In the genomic region with DNA sequence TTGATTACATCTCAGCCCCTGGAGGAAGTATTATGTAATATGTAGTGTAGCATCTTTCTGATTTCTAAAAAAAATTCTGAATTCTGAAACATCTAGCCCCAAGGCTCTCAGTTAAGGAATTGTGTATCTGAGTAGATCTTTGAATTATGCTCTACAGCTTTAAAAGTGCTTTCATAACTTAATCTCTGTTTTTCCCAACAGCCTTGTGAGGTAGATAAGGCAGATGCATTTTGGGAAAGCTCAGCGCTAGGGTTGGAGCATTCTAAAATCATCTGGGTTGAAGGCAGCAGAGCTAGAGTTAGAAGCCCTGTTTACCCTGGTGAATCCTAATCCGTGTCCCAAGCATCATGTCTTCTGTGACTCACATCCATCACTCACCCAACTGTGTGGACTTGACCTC, we compare ENCODE assay signal across 2 cellular contexts.
TF ChIP-seq lines count a peak whose summit lies in the region.

No MANE protein-coding gene starts in this region.

TF ChIP-seq in K562, 482 proteins besides CTCF, POLR2A, EP300 and RAD21 (continues in another document):
- no peak for TF ChIP-seq CBFB (CRISPR knock-in tag; IDR thresholded peaks at IDR 0.05)
- TF ChIP-seq ZKSCAN8 (CRISPR knock-in tag; IDR thresholded peaks at IDR 0.05): no peak
- TF ChIP-seq, protein P1, sequence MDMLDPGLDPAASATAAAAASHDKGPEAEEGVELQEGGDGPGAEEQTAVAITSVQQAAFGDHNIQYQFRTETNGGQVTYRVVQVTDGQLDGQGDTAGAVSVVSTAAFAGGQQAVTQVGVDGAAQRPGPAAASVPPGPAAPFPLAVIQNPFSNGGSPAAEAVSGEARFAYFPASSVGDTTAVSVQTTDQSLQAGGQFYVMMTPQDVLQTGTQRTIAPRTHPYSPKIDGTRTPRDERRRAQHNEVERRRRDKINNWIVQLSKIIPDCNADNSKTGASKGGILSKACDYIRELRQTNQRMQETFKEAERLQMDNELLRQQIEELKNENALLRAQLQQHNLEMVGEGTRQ (CRISPR knock-in tag; IDR thresholded peaks at IDR 0.05): no peak
- TF ChIP-seq DIDO1 (tag; IDR thresholded peaks at IDR 0.05; ENCODE audit: low read depth): no peak
- TF ChIP-seq, protein P2, sequence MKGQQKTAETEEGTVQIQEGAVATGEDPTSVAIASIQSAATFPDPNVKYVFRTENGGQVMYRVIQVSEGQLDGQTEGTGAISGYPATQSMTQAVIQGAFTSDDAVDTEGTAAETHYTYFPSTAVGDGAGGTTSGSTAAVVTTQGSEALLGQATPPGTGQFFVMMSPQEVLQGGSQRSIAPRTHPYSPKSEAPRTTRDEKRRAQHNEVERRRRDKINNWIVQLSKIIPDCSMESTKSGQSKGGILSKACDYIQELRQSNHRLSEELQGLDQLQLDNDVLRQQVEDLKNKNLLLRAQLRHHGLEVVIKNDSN (CRISPR knock-in tag; IDR thresholded peaks at IDR 0.05): no peak
- no peak for TF ChIP-seq MEF2A (IDR thresholded peaks at IDR 0.05; ENCODE audit: control insufficient read depth, low read depth, low read length)
- TF ChIP-seq ILF3 (IDR thresholded peaks at IDR 0.05; ENCODE audit: borderline replicate concordance): no peak
- 0 out of 2 replicates have a peak, but pooled peaks have one; percentile 33 for TF ChIP-seq ARID1B (IDR thresholded peaks at IDR 0.05)
- TF ChIP-seq MEF2D (tag; conservative IDR thresholded peaks at IDR 0.05; ENCODE audit: low read depth): no peak
- TF ChIP-seq SMARCE1 (IDR thresholded peaks at IDR 0.05): no peak
- TF ChIP-seq, protein P3, sequence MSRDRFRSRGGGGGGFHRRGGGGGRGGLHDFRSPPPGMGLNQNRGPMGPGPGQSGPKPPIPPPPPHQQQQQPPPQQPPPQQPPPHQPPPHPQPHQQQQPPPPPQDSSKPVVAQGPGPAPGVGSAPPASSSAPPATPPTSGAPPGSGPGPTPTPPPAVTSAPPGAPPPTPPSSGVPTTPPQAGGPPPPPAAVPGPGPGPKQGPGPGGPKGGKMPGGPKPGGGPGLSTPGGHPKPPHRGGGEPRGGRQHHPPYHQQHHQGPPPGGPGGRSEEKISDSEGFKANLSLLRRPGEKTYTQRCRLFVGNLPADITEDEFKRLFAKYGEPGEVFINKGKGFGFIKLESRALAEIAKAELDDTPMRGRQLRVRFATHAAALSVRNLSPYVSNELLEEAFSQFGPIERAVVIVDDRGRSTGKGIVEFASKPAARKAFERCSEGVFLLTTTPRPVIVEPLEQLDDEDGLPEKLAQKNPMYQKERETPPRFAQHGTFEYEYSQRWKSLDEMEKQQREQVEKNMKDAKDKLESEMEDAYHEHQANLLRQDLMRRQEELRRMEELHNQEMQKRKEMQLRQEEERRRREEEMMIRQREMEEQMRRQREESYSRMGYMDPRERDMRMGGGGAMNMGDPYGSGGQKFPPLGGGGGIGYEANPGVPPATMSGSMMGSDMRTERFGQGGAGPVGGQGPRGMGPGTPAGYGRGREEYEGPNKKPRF (IDR thresholded peaks at IDR 0.05; ENCODE audit: low read depth, low read length): no peak
- TF ChIP-seq, protein P4, sequence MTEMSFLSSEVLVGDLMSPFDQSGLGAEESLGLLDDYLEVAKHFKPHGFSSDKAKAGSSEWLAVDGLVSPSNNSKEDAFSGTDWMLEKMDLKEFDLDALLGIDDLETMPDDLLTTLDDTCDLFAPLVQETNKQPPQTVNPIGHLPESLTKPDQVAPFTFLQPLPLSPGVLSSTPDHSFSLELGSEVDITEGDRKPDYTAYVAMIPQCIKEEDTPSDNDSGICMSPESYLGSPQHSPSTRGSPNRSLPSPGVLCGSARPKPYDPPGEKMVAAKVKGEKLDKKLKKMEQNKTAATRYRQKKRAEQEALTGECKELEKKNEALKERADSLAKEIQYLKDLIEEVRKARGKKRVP (CRISPR knock-in tag; IDR thresholded peaks at IDR 0.05): no peak
- TF ChIP-seq ZFPM2 (CRISPR knock-in tag; IDR thresholded peaks at IDR 0.05): no peak
- TF ChIP-seq, protein P5, sequence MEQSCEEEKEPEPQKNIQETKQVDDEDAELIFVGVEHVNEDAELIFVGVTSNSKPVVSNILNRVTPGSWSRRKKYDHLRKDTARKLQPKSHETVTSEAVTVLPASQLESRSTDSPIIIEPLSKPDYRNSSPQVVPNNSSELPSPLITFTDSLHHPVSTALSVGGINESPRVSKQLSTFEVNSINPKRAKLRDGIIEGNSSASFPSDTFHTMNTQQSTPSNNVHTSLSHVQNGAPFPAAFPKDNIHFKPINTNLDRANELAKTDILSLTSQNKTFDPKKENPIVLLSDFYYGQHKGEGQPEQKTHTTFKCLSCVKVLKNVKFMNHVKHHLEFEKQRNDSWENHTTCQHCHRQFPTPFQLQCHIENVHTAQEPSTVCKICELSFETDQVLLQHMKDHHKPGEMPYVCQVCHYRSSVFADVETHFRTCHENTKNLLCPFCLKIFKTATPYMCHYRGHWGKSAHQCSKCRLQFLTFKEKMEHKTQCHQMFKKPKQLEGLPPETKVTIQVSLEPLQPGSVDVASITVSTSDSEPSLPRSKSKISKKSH (CRISPR knock-in tag; IDR thresholded peaks at IDR 0.05): no peak
- no peak for TF ChIP-seq CEBPG (CRISPR knock-in tag; IDR thresholded peaks at IDR 0.05)
- TF ChIP-seq CEBPG (tag; conservative IDR thresholded peaks at IDR 0.05 in 1 of 2, IDR thresholded peaks at IDR 0.05 in 1 of 2): peak in 1 of 2 experiments; percentile 55; a peak in 1 of 4 replicates
- no peak for TF ChIP-seq RBM22 (IDR thresholded peaks at IDR 0.05; ENCODE audit: low read depth, low read length, poor library complexity, severe bottlenecking)
- TF ChIP-seq TEAD4 (IDR thresholded peaks at IDR 0.05; ENCODE audit: low read length): peak; percentile 47; the same call in 1 of the 2 replicates
- TF ChIP-seq TEAD4 (CRISPR knock-in tag; IDR thresholded peaks at IDR 0.05; ENCODE audit: borderline replicate concordance): no peak
- TF ChIP-seq PYGO2 (tag; IDR thresholded peaks at IDR 0.05): no peak
- TF ChIP-seq MCM5 (IDR thresholded peaks at IDR 0.05; ENCODE audit: low read depth): no peak
- TF ChIP-seq SNRNP70 (optimal IDR thresholded peaks at IDR 0.05; ENCODE audit: low read depth, low read length): no peak
- TF ChIP-seq, protein P6, sequence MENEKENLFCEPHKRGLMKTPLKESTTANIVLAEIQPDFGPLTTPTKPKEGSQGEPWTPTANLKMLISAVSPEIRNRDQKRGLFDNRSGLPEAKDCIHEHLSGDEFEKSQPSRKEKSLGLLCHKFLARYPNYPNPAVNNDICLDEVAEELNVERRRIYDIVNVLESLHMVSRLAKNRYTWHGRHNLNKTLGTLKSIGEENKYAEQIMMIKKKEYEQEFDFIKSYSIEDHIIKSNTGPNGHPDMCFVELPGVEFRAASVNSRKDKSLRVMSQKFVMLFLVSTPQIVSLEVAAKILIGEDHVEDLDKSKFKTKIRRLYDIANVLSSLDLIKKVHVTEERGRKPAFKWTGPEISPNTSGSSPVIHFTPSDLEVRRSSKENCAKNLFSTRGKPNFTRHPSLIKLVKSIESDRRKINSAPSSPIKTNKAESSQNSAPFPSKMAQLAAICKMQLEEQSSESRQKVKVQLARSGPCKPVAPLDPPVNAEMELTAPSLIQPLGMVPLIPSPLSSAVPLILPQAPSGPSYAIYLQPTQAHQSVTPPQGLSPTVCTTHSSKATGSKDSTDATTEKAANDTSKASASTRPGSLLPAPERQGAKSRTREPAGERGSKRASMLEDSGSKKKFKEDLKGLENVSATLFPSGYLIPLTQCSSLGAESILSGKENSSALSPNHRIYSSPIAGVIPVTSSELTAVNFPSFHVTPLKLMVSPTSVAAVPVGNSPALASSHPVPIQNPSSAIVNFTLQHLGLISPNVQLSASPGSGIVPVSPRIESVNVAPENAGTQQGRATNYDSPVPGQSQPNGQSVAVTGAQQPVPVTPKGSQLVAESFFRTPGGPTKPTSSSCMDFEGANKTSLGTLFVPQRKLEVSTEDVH (IDR thresholded peaks at IDR 0.05; ENCODE audit: low read depth, partially characterized antibody): no peak

TF ChIP-seq in GM12891, 5 proteins besides CTCF, POLR2A, EP300 and RAD21:
- TF ChIP-seq POLR2AphosphoS5 (IDR thresholded peaks at IDR 0.05; ENCODE audit: low read depth, low read length) (no peak), SPI1 (IDR thresholded peaks at IDR 0.05; ENCODE audit: low read depth, low read length) (no peak), PAX5 (IDR thresholded peaks at IDR 0.05; ENCODE audit: insufficient read depth, low read length, severe bottlenecking) (no peak), TAF1 (IDR thresholded peaks at IDR 0.05; ENCODE audit: low read depth, low read length) (no peak), POU2F2 (IDR thresholded peaks at IDR 0.05; ENCODE audit: low read depth, low read length) (no peak)
